ENCODE assay signal across 8 cellular contexts in the genomic region with DNA sequence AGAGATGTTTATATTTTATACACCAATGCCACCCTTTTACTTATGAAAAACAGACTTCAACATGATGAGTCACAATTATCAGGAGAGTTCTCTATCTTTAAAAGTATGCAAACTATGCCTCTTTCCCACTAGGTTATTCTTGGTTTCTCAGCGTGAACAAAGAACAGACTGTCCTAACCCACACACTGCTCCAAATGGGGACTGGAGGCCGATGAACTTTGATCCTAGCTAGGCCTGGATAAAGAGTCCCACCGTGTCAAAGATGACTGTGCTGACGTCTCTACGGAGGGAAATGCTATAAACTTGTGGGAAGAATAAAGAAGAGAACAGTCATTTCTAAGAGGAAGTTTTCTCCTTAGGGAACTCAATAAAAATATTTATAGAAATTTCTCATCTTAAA.
DNase-seq lines count a peak whose midpoint lies in the region; ATAC-seq and TF ChIP-seq lines count a peak whose summit lies in the region.

No MANE protein-coding gene starts in this region.

- H3K9me3 ChIP-seq in lung (ENCODE audit: control insufficient read depth in 2 of 2, insufficient read depth in 1 of 2, low read length in 1 of 2), result no peaks in the 10 kb centered on the region

- peak overlapping the region in 1 of 2 donors; percentile 12 for H3K27ac ChIP-seq in lung (ENCODE audit: low read depth in 1 of 2, low read length in 1 of 2)

- peaks cover 31% of the 10 kb centered on the region for H3K36me3 Mint-ChIP-seq in chondrocyte (ENCODE audit: low read depth)
- no peaks in the 10 kb centered on the region for H3K36me3 Mint-ChIP-seq in activated T-helper 17 cell treated with anti-CD3 and anti-CD28 coated beads, Interleukin-2, amount 50 U/mL, for 72 hours (ENCODE audit: low read depth)

- no peaks in the 10 kb centered on the region for H3K9me3 Mint-ChIP-seq in chondrocyte (ENCODE audit: low read depth)
- no peaks in the 10 kb centered on the region for H3K9me3 Mint-ChIP-seq in activated T-helper 17 cell treated with anti-CD3 and anti-CD28 coated beads, Interleukin-2, amount 50 U/mL, for 72 hours

- no peaks in the 10 kb centered on the region for H3K27me3 ChIP-seq in lung (ENCODE audit: control insufficient read depth, insufficient read depth)

- peaks cover 87% of the 10 kb centered on the region for H3K4me1 Mint-ChIP-seq in chondrocyte (ENCODE audit: low read depth)
- H3K4me1 Mint-ChIP-seq in activated T-helper 17 cell treated with anti-CD3 and anti-CD28 coated beads, Interleukin-2, amount 50 U/mL, for 72 hours, result no peaks in the 10 kb centered on the region

- peak; percentile 88 for ATAC-seq in HG03432 (IDR thresholded peaks at IDR 0.05; ENCODE audit: unreplicated experiment)
- peak; percentile 75 for ATAC-seq in lung (ENCODE audit: insufficient read depth, low FRiP score)
- no peak for ATAC-seq in activated T-helper 17 cell treated with anti-CD3 and anti-CD28 coated beads, Interleukin-2, amount 50 U/mL, for 72 hours (replicated peaks)
- no peak for ATAC-seq in GM21723 (IDR thresholded peaks at IDR 0.05; ENCODE audit: unreplicated experiment)

- peak; percentile 99 for DNase-seq in EH (ENCODE audit: low read depth)
- DNase-seq in chondrocyte (ENCODE audit: low spot score), result no peak
- DNase-seq in lung (ENCODE audit: low spot score), result no peak
- DNase-seq in T-helper 9 cell, result no peak
- DNase-seq in NCI-H2196 treated with DMSO at 0.1 percent for 48 hours (lab: John Stamatoyannopoulos, UW; ENCODE audit: unreplicated experiment), result no peak

- H3K4me1 ChIP-seq in lung (ENCODE audit: control insufficient read depth in 2 of 2, insufficient read depth in 2 of 2, low read length in 2 of 2), result peaks cover 3 to 14% of the 10 kb centered on the region in 2 donors

- peak overlapping the region; percentile 100 for H3K27ac Mint-ChIP-seq in chondrocyte (ENCODE audit: unreplicated experiment)
- no peak overlapping the region for H3K27ac Mint-ChIP-seq in activated T-helper 17 cell treated with anti-CD3 and anti-CD28 coated beads, Interleukin-2, amount 50 U/mL, for 72 hours

- peak overlapping the region; percentile 47 for H3K4me3 Mint-ChIP-seq in chondrocyte (ENCODE audit: unreplicated experiment)
- no peak overlapping the region for H3K4me3 Mint-ChIP-seq in activated T-helper 17 cell treated with anti-CD3 and anti-CD28 coated beads, Interleukin-2, amount 50 U/mL, for 72 hours

- H3K36me3 ChIP-seq in lung (ENCODE audit: control insufficient read depth in 2 of 2, insufficient read depth in 2 of 2, low read length in 2 of 2), result peaks cover under 1 to 2% of the 10 kb centered on the region in 2 donors

- no peaks in the 10 kb centered on the region for H3K27me3 Mint-ChIP-seq in chondrocyte (ENCODE audit: low read depth)
- H3K27me3 Mint-ChIP-seq in activated T-helper 17 cell treated with anti-CD3 and anti-CD28 coated beads, Interleukin-2, amount 50 U/mL, for 72 hours, result peaks cover 3% of the 10 kb centered on the region

- TF ChIP-seq CTCF in chondrocyte (IDR thresholded peaks at IDR 0.05), result no peak
- no peak for TF ChIP-seq CTCF in lung (IDR thresholded peaks at IDR 0.05; ENCODE audit: control extremely low read depth, extremely low read depth)

- H3K4me3 ChIP-seq in lung, result no peak overlapping the region

- WGBS in lung, 2 donors, result 44 to 48% methylated on average over 5 of the region's 5 CpGs

Comparison
In these comparisons a context has a peak if more than half of its experiments do, and no peak if none do; other contexts are left out.
1. ATAC-seq: peak in HG03432 (single experiment) and lung (single experiment); none in activated T-helper 17 cell treated with anti-CD3 and anti-CD28 coated beads, Interleukin-2, amount 50 U/mL, for 72 hours (single experiment) and GM21723 (single experiment).